Comparison of ENCODE assay signal across 1 cellular context in genomic region chr11:111299111-111300026, GRCh38.
TF ChIP-seq lines count a peak whose summit lies in the region.

No MANE protein-coding gene starts in this region.

TF ChIP-seq in H1, 55 proteins besides CTCF, POLR2A, EP300 and RAD21 (continued from another document):
- TF ChIP-seq KDM4A (IDR thresholded peaks at IDR 0.05; ENCODE audit: low read depth, low read length, severe bottlenecking) = peak; percentile 86
- TF ChIP-seq ASH2L (IDR thresholded peaks at IDR 0.05; ENCODE audit: low read length) = peak; percentile 94
- peak; percentile 49 for TF ChIP-seq PHF8 (conservative IDR thresholded peaks at IDR 0.05; ENCODE audit: low read depth, low read length)
- peak; percentile 55 for TF ChIP-seq CTBP2 (IDR thresholded peaks at IDR 0.05; ENCODE audit: borderline replicate concordance, insufficient read depth, insufficient read length, low read length)
- TF ChIP-seq TBP (IDR thresholded peaks at IDR 0.05; ENCODE audit: low read depth, low read length) = 0 out of 2 replicates have a peak, but pooled peaks have one; percentile 19
- 0 out of 2 replicates have a peak, but pooled peaks have one; percentile 48 for TF ChIP-seq EGR1 (IDR thresholded peaks at IDR 0.05; ENCODE audit: borderline replicate concordance, low read depth, low read length)
- peak; percentile 13 for TF ChIP-seq MAX (IDR thresholded peaks at IDR 0.05)
- TF ChIP-seq TAF1 (IDR thresholded peaks at IDR 0.05; ENCODE audit: low read depth, low read length) = no peak; the same call in none of the 2 replicates
- TF ChIP-seq SUZ12 (IDR thresholded peaks at IDR 0.05; ENCODE audit: low read length) = peak; percentile 37; the same call in 1 of the 2 replicates
